8 cellular contexts compared by ENCODE assay signal in genomic region chr9:35664531-35665470, GRCh38. TPM values are rescaled to one million over a fixed set of nuclear protein-coding genes. Genes with fewer than 3 reads are reported as not detected.
A peak's percentile ranks its signal among the peaks of the same experiment; 100 is the strongest.
DNase-seq lines count a peak whose midpoint lies in the region; ATAC-seq and TF ChIP-seq lines count a peak whose summit lies in the region.

ARHGEF39 (minus strand) TSS chr9:35665195; CDS start chr9:35665169, 26 bp downstream.

- H3K9ac ChIP-seq in BLaER1 (peak within 1 kb of the TSS; percentile 72), liver (ENCODE audit: low read depth in 1 of 2, low read length in 2 of 2) (peak within 1 kb of the TSS; percentile 26 to 55)

- DNase-seq in NCI-H510A treated with DMSO at 0.1 percent for 48 hours (lab: John Stamatoyannopoulos, UW) = peak; percentile 71
- DNase-seq in activated CD4-positive, CD25-positive, alpha-beta regulatory T cell treated with anti-CD3 and anti-CD28 coated beads, Interleukin-2, amount 50 U/mL, for 72 hours = peak; percentile 76
- peak; percentile 81 for DNase-seq in dermis blood vessel endothelial cell
- DNase-seq in stimulated activated CD4-positive, alpha-beta T cell treated with anti-CD3 and anti-CD28 coated beads, Interleukin-4, amount 100 ng/mL, for 1 hour = peak; percentile 63

- H4K20me1 ChIP-seq in BLaER1 = no peaks in the 10 kb centered on the region

- H3K36me3 ChIP-seq in BLaER1 = peaks cover 11% of the 10 kb centered on the region
- no peaks in the 10 kb centered on the region for H3K36me3 ChIP-seq in liver (ENCODE audit: control insufficient read depth in 4 of 4, insufficient read depth in 3 of 4, low read depth in 1 of 4, low read length in 3 of 4)

- peak within 1 kb of the TSS; percentile 94 for H3K4me2 ChIP-seq in BLaER1

- 8% methylated on average over 58 of the region's 58 CpGs for WGBS in liver

- H3K4me1 ChIP-seq in BLaER1 (peaks cover 77% of the 10 kb centered on the region), liver (ENCODE audit: control insufficient read depth in 4 of 4, insufficient read depth in 4 of 4, low read length in 3 of 4) (peaks cover 5 to 28% (median 19%) of the 10 kb centered on the region in 4 donors)

- peak in 1 of 2 donors; percentile 36 for TF ChIP-seq RAD21 in liver (IDR thresholded peaks at IDR 0.05)

- TF ChIP-seq CTCF in liver (IDR thresholded peaks at IDR 0.05; ENCODE audit: low read depth, low read length, missing input control) = no peak

- H3K4me3 ChIP-seq in BLaER1 (peak within 1 kb of the TSS; percentile 70), liver (ENCODE audit: low read depth in 1 of 3, low read length in 3 of 3) (peak within 1 kb of the TSS in 2 of 3 donors; percentile 50 to 60)

- H3K27me3 ChIP-seq in BLaER1 (no peaks in the 10 kb centered on the region), liver (ENCODE audit: control insufficient read depth in 4 of 4, insufficient read depth in 4 of 4, low read length in 3 of 4) (no peaks in the 10 kb centered on the region)

- H3K9me3 ChIP-seq in BLaER1 (no peaks in the 10 kb centered on the region), liver (ENCODE audit: control insufficient read depth in 4 of 4, low read length in 3 of 4) (no peaks in the 10 kb centered on the region)

- peak; percentile 84 for ATAC-seq in GM19043 (IDR thresholded peaks at IDR 0.05; ENCODE audit: low read depth, unreplicated experiment)
- ATAC-seq in HG03342 (IDR thresholded peaks at IDR 0.05; ENCODE audit: unreplicated experiment) = peak; percentile 73

- H3K27ac ChIP-seq in BLaER1 (peak within 1 kb of the TSS; percentile 77), liver (ENCODE audit: low read depth in 1 of 2, low read length in 2 of 2) (peak within 1 kb of the TSS in 1 of 2 donors; percentile 31)

TF ChIP-seq in liver, 16 proteins besides CTCF, POLR2A, EP300 and RAD21:
- TF ChIP-seq MAX (IDR thresholded peaks at IDR 0.05) = no peak
- no peak for TF ChIP-seq REST (IDR thresholded peaks at IDR 0.05)
- TF ChIP-seq GABPA (IDR thresholded peaks at IDR 0.05 in 1 of 2, conservative IDR thresholded peaks at IDR 0.05 in 1 of 2) = peak; percentile 49 to 80
- no peak for TF ChIP-seq YY1 (IDR thresholded peaks at IDR 0.05)
- TF ChIP-seq, protein P1, sequence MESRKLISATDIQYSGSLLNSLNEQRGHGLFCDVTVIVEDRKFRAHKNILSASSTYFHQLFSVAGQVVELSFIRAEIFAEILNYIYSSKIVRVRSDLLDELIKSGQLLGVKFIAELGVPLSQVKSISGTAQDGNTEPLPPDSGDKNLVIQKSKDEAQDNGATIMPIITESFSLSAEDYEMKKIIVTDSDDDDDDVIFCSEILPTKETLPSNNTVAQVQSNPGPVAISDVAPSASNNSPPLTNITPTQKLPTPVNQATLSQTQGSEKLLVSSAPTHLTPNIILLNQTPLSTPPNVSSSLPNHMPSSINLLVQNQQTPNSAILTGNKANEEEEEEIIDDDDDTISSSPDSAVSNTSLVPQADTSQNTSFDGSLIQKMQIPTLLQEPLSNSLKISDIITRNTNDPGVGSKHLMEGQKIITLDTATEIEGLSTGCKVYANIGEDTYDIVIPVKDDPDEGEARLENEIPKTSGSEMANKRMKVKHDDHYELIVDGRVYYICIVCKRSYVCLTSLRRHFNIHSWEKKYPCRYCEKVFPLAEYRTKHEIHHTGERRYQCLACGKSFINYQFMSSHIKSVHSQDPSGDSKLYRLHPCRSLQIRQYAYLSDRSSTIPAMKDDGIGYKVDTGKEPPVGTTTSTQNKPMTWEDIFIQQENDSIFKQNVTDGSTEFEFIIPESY (IDR thresholded peaks at IDR 0.05) = no peak
- TF ChIP-seq SP1 (IDR thresholded peaks at IDR 0.05) = no peak

RNA-seq across cellular contexts. Expression of gene ARHGEF39, which starts in this region (rescaled TPM):
- 0.34 and 3.1 TPM in 2 replicates for total RNA-seq in dermis blood vessel endothelial cell
- 1 to 10 TPM in 1 of 2 donors, under 1 TPM in 1; under 0.01 to 7.4 TPM for total RNA-seq in liver
- under 1 TPM; 0.74 TPM for polyA plus RNA-seq in liver
